3 cellular contexts compared by ENCODE assay signal in the genomic region with DNA sequence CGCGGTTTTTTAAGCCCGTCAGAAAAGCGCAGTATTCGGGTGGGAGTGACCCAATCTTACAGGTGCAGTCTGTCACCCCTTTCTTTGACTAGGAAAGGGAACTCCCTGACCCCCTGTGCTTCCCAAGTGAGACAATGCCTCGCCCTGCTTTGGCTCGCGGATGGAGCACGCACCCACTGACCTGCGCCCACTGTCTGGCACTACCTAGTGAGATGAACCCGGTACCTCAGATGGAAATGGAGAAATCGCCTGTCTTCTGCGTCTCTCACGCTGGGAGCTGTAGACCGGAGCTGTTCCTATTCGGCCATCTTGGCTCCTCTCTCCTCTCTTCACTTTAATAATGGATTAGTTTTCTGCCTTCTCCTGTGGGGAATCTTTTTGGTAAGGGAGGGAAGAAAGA. TPM values are rescaled to one million over a fixed set of nuclear protein-coding genes. Genes with fewer than 3 reads are reported as not detected.
"Had no signal": no experiment of that assay in that cellular context is flagged by ENCODE, and none has a peak within 500 bp of the region (broad histone marks: within the 10 kb centered on the region; RNA-seq: fewer than 3 reads in every experiment).

No MANE protein-coding gene starts in this region.

RNA-seq across cellular contexts. Expression of a gene that starts 21.6 kb away (rescaled TPM):
- total RNA-seq: M059J, PC-3, SK-MEL-5 had no signal
